In the genomic region with DNA sequence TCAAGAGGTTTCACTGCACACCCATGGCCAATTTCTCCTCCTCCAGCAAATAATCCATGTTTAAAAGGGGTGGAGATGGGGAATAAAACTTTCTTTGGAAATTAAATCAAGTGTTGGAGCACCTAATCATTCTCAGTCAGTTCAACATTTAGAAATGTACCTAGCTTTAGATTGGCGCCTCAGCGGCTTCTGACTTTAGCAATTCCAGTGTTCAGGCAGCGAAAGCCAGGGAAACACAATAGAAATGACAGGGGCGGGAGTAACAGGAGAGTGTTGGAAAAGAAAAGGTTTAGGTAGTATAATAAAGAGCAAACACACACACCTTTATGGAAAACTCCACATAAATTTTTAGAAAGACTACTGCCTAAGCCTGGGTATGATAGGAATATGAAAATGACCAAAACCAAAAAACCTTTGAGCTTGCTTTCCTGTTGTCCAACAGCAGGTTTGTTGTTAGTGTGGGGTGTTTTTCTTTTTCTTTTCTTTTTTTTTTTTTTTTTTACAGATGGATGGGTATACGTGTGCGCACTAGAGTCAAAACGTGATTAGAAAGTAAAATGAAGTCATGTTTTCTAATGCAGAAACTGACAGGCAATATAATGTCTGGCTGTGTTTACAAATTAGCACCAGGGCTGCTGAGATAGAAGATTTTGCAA, we compare ENCODE assay signal across 1 cellular context.
TF ChIP-seq lines count a peak whose summit lies in the region.

No MANE protein-coding gene starts in this region.

TF ChIP-seq in WTC11, 78 proteins besides CTCF, POLR2A, EP300 and RAD21 (continued from another document):
- TF ChIP-seq, protein P1, sequence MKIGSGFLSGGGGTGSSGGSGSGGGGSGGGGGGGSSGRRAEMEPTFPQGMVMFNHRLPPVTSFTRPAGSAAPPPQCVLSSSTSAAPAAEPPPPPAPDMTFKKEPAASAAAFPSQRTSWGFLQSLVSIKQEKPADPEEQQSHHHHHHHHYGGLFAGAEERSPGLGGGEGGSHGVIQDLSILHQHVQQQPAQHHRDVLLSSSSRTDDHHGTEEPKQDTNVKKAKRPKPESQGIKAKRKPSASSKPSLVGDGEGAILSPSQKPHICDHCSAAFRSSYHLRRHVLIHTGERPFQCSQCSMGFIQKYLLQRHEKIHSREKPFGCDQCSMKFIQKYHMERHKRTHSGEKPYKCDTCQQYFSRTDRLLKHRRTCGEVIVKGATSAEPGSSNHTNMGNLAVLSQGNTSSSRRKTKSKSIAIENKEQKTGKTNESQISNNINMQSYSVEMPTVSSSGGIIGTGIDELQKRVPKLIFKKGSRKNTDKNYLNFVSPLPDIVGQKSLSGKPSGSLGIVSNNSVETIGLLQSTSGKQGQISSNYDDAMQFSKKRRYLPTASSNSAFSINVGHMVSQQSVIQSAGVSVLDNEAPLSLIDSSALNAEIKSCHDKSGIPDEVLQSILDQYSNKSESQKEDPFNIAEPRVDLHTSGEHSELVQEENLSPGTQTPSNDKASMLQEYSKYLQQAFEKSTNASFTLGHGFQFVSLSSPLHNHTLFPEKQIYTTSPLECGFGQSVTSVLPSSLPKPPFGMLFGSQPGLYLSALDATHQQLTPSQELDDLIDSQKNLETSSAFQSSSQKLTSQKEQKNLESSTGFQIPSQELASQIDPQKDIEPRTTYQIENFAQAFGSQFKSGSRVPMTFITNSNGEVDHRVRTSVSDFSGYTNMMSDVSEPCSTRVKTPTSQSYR (CRISPR knock-in tag; IDR thresholded peaks at IDR 0.05): no peak
- no peak for TF ChIP-seq FOXK1 (CRISPR knock-in tag; IDR thresholded peaks at IDR 0.05)
